In the genomic region with DNA sequence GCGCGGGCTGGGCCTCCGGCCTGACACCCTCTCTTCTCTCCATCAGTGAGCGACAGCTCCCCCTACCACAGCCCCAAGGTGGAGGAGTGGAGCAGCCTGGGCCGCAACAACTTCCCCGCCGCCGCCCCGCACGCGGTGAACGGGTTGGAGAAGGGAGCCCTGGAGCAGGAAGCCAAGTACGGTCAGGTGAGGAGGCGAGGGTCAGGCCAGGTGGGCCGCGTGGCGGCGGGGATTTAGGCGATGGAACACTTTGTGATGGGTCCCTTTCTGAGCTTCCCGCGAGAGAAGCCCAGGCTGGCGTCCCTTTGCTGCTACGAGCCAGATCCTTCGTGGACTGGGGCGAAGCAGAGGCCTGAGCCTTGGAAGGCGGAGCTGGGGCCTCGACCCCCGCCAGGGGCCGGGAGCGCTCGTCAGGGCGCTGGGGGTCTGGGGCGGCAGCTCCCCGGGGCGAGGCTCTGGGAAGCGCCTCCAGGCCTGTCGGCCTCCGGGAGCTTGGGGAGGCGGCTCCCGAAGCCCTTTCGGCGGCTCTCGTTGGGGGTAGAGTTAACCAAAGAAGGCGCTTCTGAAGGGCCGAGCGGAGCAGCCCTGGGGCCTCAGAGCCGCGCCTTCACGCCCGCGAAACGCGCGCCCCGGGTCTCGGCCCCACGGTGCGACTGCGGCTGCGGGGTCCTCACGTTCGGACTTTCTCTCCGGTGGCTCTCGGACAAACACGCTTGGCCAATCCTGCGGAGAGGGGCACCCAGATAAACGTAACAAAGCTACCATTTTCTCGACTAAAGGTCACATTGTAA, we compare ENCODE assay signal across 17 cellular contexts. TPM values are rescaled to one million over a fixed set of nuclear protein-coding genes. Genes with fewer than 3 reads are reported as not detected.
DNase-seq lines count a peak whose midpoint lies in the region; ATAC-seq and TF ChIP-seq lines count a peak whose summit lies in the region.
"Had no signal": no experiment of that assay in that cellular context is flagged by ENCODE, and none has a peak within 500 bp of the region (broad histone marks: within the 10 kb centered on the region; RNA-seq: fewer than 3 reads in every experiment).

No MANE protein-coding gene starts in this region.

- no CpG with 5 or more reads among the region's 68 CpGs for WGBS in iPS DF 6.9 (ENCODE audit: insufficient coverage, insufficient read length)

- peaks cover 32% of the 10 kb centered on the region for H3K4me1 Mint-ChIP-seq in WTC11

- H3K9me3 ChIP-seq in iPS DF 6.9 (ENCODE audit: control insufficient read depth, insufficient read depth, low read length) (no peaks in the 10 kb centered on the region), parathyroid adenoma (ENCODE audit: control insufficient read depth, low read length) (no peaks in the 10 kb centered on the region)
- H3K9me3 ChIP-seq: Peyer's patch, upper lobe of right lung had no signal

- no peaks in the 10 kb centered on the region for H3K36me3 Mint-ChIP-seq in WTC11
- H3K36me3 Mint-ChIP-seq: activated naive CD8-positive, alpha-beta T cell had no signal

- no peaks in the 10 kb centered on the region for H3K9me3 Mint-ChIP-seq in WTC11

- H3K4me3 Mint-ChIP-seq in WTC11: peak overlapping the region; percentile 72
- H3K4me3 Mint-ChIP-seq: activated naive CD8-positive, alpha-beta T cell had no signal

- H3K36me3 ChIP-seq in iPS DF 6.9 (ENCODE audit: control insufficient read depth, insufficient read depth, low read length): no peaks in the 10 kb centered on the region
- no peaks in the 10 kb centered on the region for H3K36me3 ChIP-seq in parathyroid adenoma (ENCODE audit: control insufficient read depth, insufficient read depth, low read length)
- H3K36me3 ChIP-seq: Peyer's patch, upper lobe of right lung had no signal

- no peak overlapping the region for H3K27ac Mint-ChIP-seq in WTC11
- H3K27ac Mint-ChIP-seq: activated naive CD8-positive, alpha-beta T cell had no signal

- peaks cover 50% of the 10 kb centered on the region for H3K79me2 ChIP-seq in parathyroid adenoma

- H3K4me3 ChIP-seq in iPS DF 6.9 (ENCODE audit: low read length) (peak overlapping the region; percentile 25; the same call in 1 of the 2 replicates), parathyroid adenoma (ENCODE audit: low read depth, low read length) (peak overlapping the region; percentile 98)
- H3K4me3 ChIP-seq: Peyer's patch, upper lobe of right lung had no signal

- peak overlapping the region; percentile 81 for H3K4me2 ChIP-seq in parathyroid adenoma (ENCODE audit: low read length)

- H3K27me3 Mint-ChIP-seq in WTC11 (ENCODE audit: low read depth): peaks cover 97% of the 10 kb centered on the region

- H3K9ac ChIP-seq in parathyroid adenoma: peak overlapping the region; percentile 82

- peak; percentile 34 for ATAC-seq in WTC11
- no peak for ATAC-seq in GM19397 (IDR thresholded peaks at IDR 0.05; ENCODE audit: unreplicated experiment)
- ATAC-seq: upper lobe of right lung had no signal

- DNase-seq in GM10248 (ENCODE audit: extremely low spot score) (peak; percentile 10), WTC11 (ENCODE audit: low spot score) (peak; percentile 81), iPS DF 6.9 (ENCODE audit: low read depth, low spot score) (no peak), HUDEP-2 (lab: John Stamatoyannopoulos, UW; ENCODE audit: unreplicated experiment in 76 of 76) (no peak), NCI-H1105 (lab: John Stamatoyannopoulos, UW) (no peak), HCEC 1CT (no peak)
- DNase-seq: activated CD4-positive, CD25-positive, alpha-beta regulatory T cell; cerebellar nuclear complex; DND-41; NCI-H524 treated with DMSO at 0.1 percent for 48 hours; Peyer's patch; upper lobe of right lung had no signal

- CTCF ChIA-PET in GM10248 (lab: Yijun Ruan, JAX) (no interaction called here), WTC11 (lab: Charles Lee) (interaction anchor here (1.1 to 2.1 kb wide), 10 partner anchors 9 to 484 kb away, joined by 3 to 39 read pairs (median 8); no protein-coding TSS in a partner anchor)

- no peak overlapping the region for H2AFZ ChIP-seq in parathyroid adenoma

- TF ChIP-seq CTCF in GM10248 (IDR thresholded peaks at IDR 0.05; ENCODE audit: control extremely low read depth, extremely low read depth, low read depth, missing control alignments) (no peak), WTC11 (IDR thresholded peaks at IDR 0.05) (no peak), parathyroid adenoma (IDR thresholded peaks at IDR 0.05) (no peak)

- H3K27ac ChIP-seq in iPS DF 6.9 (ENCODE audit: low read length) (no peak overlapping the region), parathyroid adenoma (peak overlapping the region; percentile 99)
- H3K27ac ChIP-seq: Peyer's patch, upper lobe of right lung had no signal

- H3K27me3 ChIP-seq in iPS DF 6.9 (ENCODE audit: control insufficient read depth, insufficient read depth, low read length) (peaks cover 54% of the 10 kb centered on the region), parathyroid adenoma (ENCODE audit: control insufficient read depth, insufficient read depth, low read length) (no peaks in the 10 kb centered on the region)

- H3K4me1 ChIP-seq in iPS DF 6.9 (ENCODE audit: control insufficient read depth, insufficient read depth, low read length) (peaks cover 9% of the 10 kb centered on the region), parathyroid adenoma (no peaks in the 10 kb centered on the region)

- POLR2A ChIA-PET in GM10248 (lab: Yijun Ruan, JAX) (interaction anchor here (0.6 kb wide), 1 partner anchor 338 kb away, joined by 3 read pairs; no protein-coding TSS in a partner anchor), WTC11 (lab: Charles Lee) (interaction anchor here (0.9 kb wide), 1 partner anchor 9 kb away, joined by 4 read pairs; no protein-coding TSS in a partner anchor)

TF ChIP-seq in WTC11, 78 proteins besides CTCF, POLR2A, EP300 and RAD21:
- TF ChIP-seq, protein P1, sequence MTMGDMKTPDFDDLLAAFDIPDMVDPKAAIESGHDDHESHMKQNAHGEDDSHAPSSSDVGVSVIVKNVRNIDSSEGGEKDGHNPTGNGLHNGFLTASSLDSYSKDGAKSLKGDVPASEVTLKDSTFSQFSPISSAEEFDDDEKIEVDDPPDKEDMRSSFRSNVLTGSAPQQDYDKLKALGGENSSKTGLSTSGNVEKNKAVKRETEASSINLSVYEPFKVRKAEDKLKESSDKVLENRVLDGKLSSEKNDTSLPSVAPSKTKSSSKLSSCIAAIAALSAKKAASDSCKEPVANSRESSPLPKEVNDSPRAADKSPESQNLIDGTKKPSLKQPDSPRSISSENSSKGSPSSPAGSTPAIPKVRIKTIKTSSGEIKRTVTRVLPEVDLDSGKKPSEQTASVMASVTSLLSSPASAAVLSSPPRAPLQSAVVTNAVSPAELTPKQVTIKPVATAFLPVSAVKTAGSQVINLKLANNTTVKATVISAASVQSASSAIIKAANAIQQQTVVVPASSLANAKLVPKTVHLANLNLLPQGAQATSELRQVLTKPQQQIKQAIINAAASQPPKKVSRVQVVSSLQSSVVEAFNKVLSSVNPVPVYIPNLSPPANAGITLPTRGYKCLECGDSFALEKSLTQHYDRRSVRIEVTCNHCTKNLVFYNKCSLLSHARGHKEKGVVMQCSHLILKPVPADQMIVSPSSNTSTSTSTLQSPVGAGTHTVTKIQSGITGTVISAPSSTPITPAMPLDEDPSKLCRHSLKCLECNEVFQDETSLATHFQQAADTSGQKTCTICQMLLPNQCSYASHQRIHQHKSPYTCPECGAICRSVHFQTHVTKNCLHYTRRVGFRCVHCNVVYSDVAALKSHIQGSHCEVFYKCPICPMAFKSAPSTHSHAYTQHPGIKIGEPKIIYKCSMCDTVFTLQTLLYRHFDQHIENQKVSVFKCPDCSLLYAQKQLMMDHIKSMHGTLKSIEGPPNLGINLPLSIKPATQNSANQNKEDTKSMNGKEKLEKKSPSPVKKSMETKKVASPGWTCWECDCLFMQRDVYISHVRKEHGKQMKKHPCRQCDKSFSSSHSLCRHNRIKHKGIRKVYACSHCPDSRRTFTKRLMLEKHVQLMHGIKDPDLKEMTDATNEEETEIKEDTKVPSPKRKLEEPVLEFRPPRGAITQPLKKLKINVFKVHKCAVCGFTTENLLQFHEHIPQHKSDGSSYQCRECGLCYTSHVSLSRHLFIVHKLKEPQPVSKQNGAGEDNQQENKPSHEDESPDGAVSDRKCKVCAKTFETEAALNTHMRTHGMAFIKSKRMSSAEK (CRISPR knock-in tag; IDR thresholded peaks at IDR 0.05; ENCODE audit: borderline replicate concordance): no peak
- TF ChIP-seq NR1H2 (CRISPR knock-in tag; IDR thresholded peaks at IDR 0.05): no peak
- TF ChIP-seq, protein P2, sequence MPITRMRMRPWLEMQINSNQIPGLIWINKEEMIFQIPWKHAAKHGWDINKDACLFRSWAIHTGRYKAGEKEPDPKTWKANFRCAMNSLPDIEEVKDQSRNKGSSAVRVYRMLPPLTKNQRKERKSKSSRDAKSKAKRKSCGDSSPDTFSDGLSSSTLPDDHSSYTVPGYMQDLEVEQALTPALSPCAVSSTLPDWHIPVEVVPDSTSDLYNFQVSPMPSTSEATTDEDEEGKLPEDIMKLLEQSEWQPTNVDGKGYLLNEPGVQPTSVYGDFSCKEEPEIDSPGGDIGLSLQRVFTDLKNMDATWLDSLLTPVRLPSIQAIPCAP (CRISPR knock-in tag; IDR thresholded peaks at IDR 0.05): 0 out of 2 replicates have a peak, but pooled peaks have one; percentile 14
- no peak for TF ChIP-seq ZNF396 (CRISPR knock-in tag; IDR thresholded peaks at IDR 0.05; ENCODE audit: borderline replicate concordance)
- no peak for TF ChIP-seq JUN (CRISPR knock-in tag; IDR thresholded peaks at IDR 0.05)
- TF ChIP-seq KAT7 (CRISPR knock-in tag; IDR thresholded peaks at IDR 0.05; ENCODE audit: borderline replicate concordance): 0 out of 2 replicates have a peak, but pooled peaks have one; percentile 71
- TF ChIP-seq SMAD3 (CRISPR knock-in tag; IDR thresholded peaks at IDR 0.05; ENCODE audit: borderline replicate concordance): no peak
- TF ChIP-seq, protein P3, sequence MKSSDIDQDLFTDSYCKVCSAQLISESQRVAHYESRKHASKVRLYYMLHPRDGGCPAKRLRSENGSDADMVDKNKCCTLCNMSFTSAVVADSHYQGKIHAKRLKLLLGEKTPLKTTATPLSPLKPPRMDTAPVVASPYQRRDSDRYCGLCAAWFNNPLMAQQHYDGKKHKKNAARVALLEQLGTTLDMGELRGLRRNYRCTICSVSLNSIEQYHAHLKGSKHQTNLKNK (CRISPR knock-in tag; IDR thresholded peaks at IDR 0.05): no peak
- TF ChIP-seq NFYB (CRISPR knock-in tag; conservative IDR thresholded peaks at IDR 0.05; ENCODE audit: low read depth): no peak
- TF ChIP-seq, protein P4, sequence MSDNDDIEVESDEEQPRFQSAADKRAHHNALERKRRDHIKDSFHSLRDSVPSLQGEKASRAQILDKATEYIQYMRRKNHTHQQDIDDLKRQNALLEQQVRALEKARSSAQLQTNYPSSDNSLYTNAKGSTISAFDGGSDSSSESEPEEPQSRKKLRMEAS (CRISPR knock-in tag; IDR thresholded peaks at IDR 0.05): peak; percentile 52; the same call in 1 of the 2 replicates
- TF ChIP-seq GABPB1 (CRISPR knock-in tag; IDR thresholded peaks at IDR 0.05): no peak
- no peak for TF ChIP-seq OVOL2 (CRISPR knock-in tag; IDR thresholded peaks at IDR 0.05; ENCODE audit: borderline replicate concordance)
- peak; percentile 55; the same call in 1 of the 2 replicates for TF ChIP-seq ZNF423 (CRISPR knock-in tag; IDR thresholded peaks at IDR 0.05)
- no peak for TF ChIP-seq ZBTB21 (CRISPR knock-in tag; IDR thresholded peaks at IDR 0.05; ENCODE audit: borderline replicate concordance)

RNA-seq across cellular contexts. Expression of a gene that starts 5.0 kb away (rescaled TPM):
- total RNA-seq in WTC11 (2021): not detected in 3 replicates
- total RNA-seq: fibroblast of lung, Peyer's patch, renal cortical epithelial cell had no signal

Comparison
In these comparisons a context has a peak if more than half of its experiments do, and no peak if none do; other contexts are left out.
1. DNase-seq: peak in GM10248 (single experiment) and WTC11 (single experiment); none in iPS DF 6.9 (single experiment), HUDEP-2 (0 of 76), NCI-H1105 (single experiment) and HCEC 1CT (single experiment).